Comparison of ENCODE assay signal across 1 cellular context in genomic region chr11:108593910-108594434, GRCh38.
TF ChIP-seq lines count a peak whose summit lies in the region.

No MANE protein-coding gene starts in this region.

TF ChIP-seq in K562, 482 proteins besides CTCF, POLR2A, EP300 and RAD21 (continued from another document):
- 0 out of 2 replicates have a peak, but pooled peaks have one; percentile 9 for TF ChIP-seq HMBOX1 (IDR thresholded peaks at IDR 0.05)
- TF ChIP-seq SRSF9 (IDR thresholded peaks at IDR 0.05; ENCODE audit: borderline replicate concordance, low read depth, low read length): no peak
- TF ChIP-seq POLR2AphosphoS5 (IDR thresholded peaks at IDR 0.05; ENCODE audit: control insufficient read depth, insufficient read depth, low read depth, low read length): 0 out of 2 replicates have a peak, but pooled peaks have one; percentile 6
- no peak for TF ChIP-seq BRF2 (IDR thresholded peaks at IDR 0.05; ENCODE audit: borderline replicate concordance, insufficient read depth, insufficient read length)
- peak; percentile 5; the same call in 1 of the 2 replicates for TF ChIP-seq SP1 (CRISPR knock-in tag; IDR thresholded peaks at IDR 0.05)
- peak; percentile 35 for TF ChIP-seq E2F8 (IDR thresholded peaks at IDR 0.05; ENCODE audit: low read depth, partially characterized antibody)
- 0 out of 2 replicates have a peak, but pooled peaks have one; percentile 32 for TF ChIP-seq FOXJ2 (tag; IDR thresholded peaks at IDR 0.05)
- peak in 1 of 2 experiments; percentile 16; a peak in 1 of 4 replicates for TF ChIP-seq MNT (conservative IDR thresholded peaks at IDR 0.05)
- TF ChIP-seq MBD2 (IDR thresholded peaks at IDR 0.05; ENCODE audit: borderline replicate concordance, low read depth): 0 out of 2 replicates have a peak, but pooled peaks have one; percentile 8
- peak; percentile 52; the same call in 1 of the 2 replicates for TF ChIP-seq FOXP1 (CRISPR knock-in tag; IDR thresholded peaks at IDR 0.05)
- TF ChIP-seq MAZ (CRISPR knock-in tag; conservative IDR thresholded peaks at IDR 0.05 in 1 of 2, IDR thresholded peaks at IDR 0.05 in 1 of 2): peak in 1 of 2 experiments; percentile 45; a peak in 2 of 4 replicates
- TF ChIP-seq RBM14 (IDR thresholded peaks at IDR 0.05; ENCODE audit: borderline replicate concordance, insufficient read depth, low read depth, low read length): no peak
- TF ChIP-seq RFX1 (IDR thresholded peaks at IDR 0.05): peak; percentile 58
- no peak for TF ChIP-seq NR2C2 (CRISPR knock-in tag; IDR thresholded peaks at IDR 0.05)
- TF ChIP-seq NR2C2 (tag; IDR thresholded peaks at IDR 0.05): 0 out of 2 replicates have a peak, but pooled peaks have one; percentile 13
